28 cellular contexts compared by ENCODE assay signal in genomic region chr19:49395581-49396407, GRCh38. TPM values are rescaled to one million over a fixed set of nuclear protein-coding genes. Genes with fewer than 3 reads are reported as not detected.
DNase-seq lines count a peak whose midpoint lies in the region; ATAC-seq, FAIRE-seq and TF ChIP-seq lines count a peak whose summit lies in the region.
"Had no signal": no experiment of that assay in that cellular context is flagged by ENCODE, and none has a peak within 500 bp of the region (broad histone marks: within the 10 kb centered on the region; RNA-seq: fewer than 3 reads in every experiment).

No MANE protein-coding gene starts in this region.

- WGBS in HepG2 (ENCODE audit: low lambda C conversion rate): 29% methylated on average over 15 of the region's 15 CpGs
- WGBS in right lobe of liver (ENCODE audit: insufficient coverage, low coverage, low lambda C conversion rate, missing lambda C conversion rate): 64% methylated on average over 10 of the region's 15 CpGs

- H3K27ac ChIP-seq in HepG2 (ENCODE audit: extremely low read length, insufficient read depth, low read length) (no peak overlapping the region), right lobe of liver (no peak overlapping the region), left lung (peak overlapping the region; percentile 18 to 81)
- H3K27ac ChIP-seq: ovary, SJSA1, vagina, VCaP had no signal

- in situ Hi-C loops in HepG2 (cut with HindIII; ENCODE audit: extremely low pct_ligation_motif_present, low pct_unique_long_range_greater_than_20kb): no loop called here

- no peaks in the 10 kb centered on the region for H3K36me3 ChIP-seq in HepG2 (replicated peaks in 1 of 2; ENCODE audit: control insufficient read depth in 1 of 2, insufficient read depth in 2 of 2, low read length in 2 of 2)
- no peaks in the 10 kb centered on the region for H3K36me3 ChIP-seq in right lobe of liver
- H3K36me3 ChIP-seq in left lung: no peaks in the 10 kb centered on the region
- H3K36me3 ChIP-seq: HAP-1, ovary, SJSA1, vagina had no signal

- POLR2A ChIA-PET in HepG2 (lab: Yijun Ruan, JAX): no interaction called here

- no peak for FAIRE-seq in HepG2 (lab: Jason Lieb, UNC)
- FAIRE-seq: RCC 7860 had no signal

- no peak for TF ChIP-seq EP300 in HepG2 (IDR thresholded peaks at IDR 0.05; ENCODE audit: low read depth in 2 of 2, low read length in 2 of 2)
- TF ChIP-seq EP300 in HepG2 (CRISPR knock-in tag; IDR thresholded peaks at IDR 0.05; ENCODE audit: borderline replicate concordance): no peak

- ATAC-seq in HepG2: no peak
- ATAC-seq in right lobe of liver: no peak
- peak; percentile 80 for ATAC-seq in left lung
- no peak for ATAC-seq in HG03175 (IDR thresholded peaks at IDR 0.05; ENCODE audit: unreplicated experiment)
- ATAC-seq in HG03460 (IDR thresholded peaks at IDR 0.05; ENCODE audit: unreplicated experiment): no peak
- ATAC-seq in GM21723 (IDR thresholded peaks at IDR 0.05; ENCODE audit: unreplicated experiment): no peak
- ATAC-seq: sciatic nerve, T-helper 17 cell had no signal

- intact Hi-C loops in HepG2 (cut with micrococcal nuclease; ENCODE audit: unreplicated experiment) (no loop called here), right lobe of liver (cut with DNase I) (loop anchor here in 1 of 2 donors (5.0 kb wide), 1 partner anchor 42 kb away; no protein-coding TSS in a partner anchor), left lung (cut with DNase I) (no loop called here)

- no peak overlapping the region for H3K4me3 ChIP-seq in HepG2 (replicated peaks in 1 of 3; ENCODE audit: insufficient read depth in 1 of 3, low read depth in 2 of 3, low read length in 3 of 3)
- H3K4me3 ChIP-seq in right lobe of liver: no peak overlapping the region
- no peak overlapping the region for H3K4me3 ChIP-seq in left lung
- H3K4me3 ChIP-seq: HAP-1, ovary, SJSA1, vagina had no signal

- no peaks in the 10 kb centered on the region for H3K79me2 ChIP-seq in HepG2 (ENCODE audit: insufficient read depth, low read length)

- no peak overlapping the region for H3K9ac ChIP-seq in HepG2 (ENCODE audit: insufficient read depth, low read depth, low read length)

- DNase-seq in HepG2 (ENCODE audit: low spot score) (no peak), right lobe of liver (no peak), NCI-H82 (lab: John Stamatoyannopoulos, UW) (peak; percentile 96), left lung (peak; percentile 74 to 78)
- DNase-seq in activated CD4-positive, alpha-beta T cell treated with anti-CD3 and anti-CD28 coated beads for 48 hours: no peak
- DNase-seq: activated CD4-positive, alpha-beta T cell treated with anti-CD3 and anti-CD28 coated beads, Interleukin-2, amount 50 U/mL, for 48 hours; activated naive CD4-positive, alpha-beta T cell treated with Interleukin-2 at 50 U/mL for 16 hours; activated T-cell treated with anti-CD3 and anti-CD28 coated beads, Interleukin-2, amount 50 U/mL, for 1 hour; anterior cingulate cortex; central memory CD4-positive, alpha-beta T cell; foreskin melanocyte; hypothalamus; islet precursor cell; NCI-H1436; NCI-H226; T-helper 17 cell had no signal

- TF ChIP-seq POLR2A in HepG2 (IDR thresholded peaks at IDR 0.05; ENCODE audit: insufficient read depth in 1 of 2, low read depth in 2 of 2, low read length in 2 of 2): no peak
- no peak for TF ChIP-seq POLR2A in right lobe of liver (IDR thresholded peaks at IDR 0.05)

- H3K9me3 ChIP-seq in HepG2 (ENCODE audit: low read length): no peaks in the 10 kb centered on the region
- no peaks in the 10 kb centered on the region for H3K9me3 ChIP-seq in right lobe of liver
- no peaks in the 10 kb centered on the region for H3K9me3 ChIP-seq in left lung
- H3K9me3 ChIP-seq: HAP-1, ovary, SJSA1, vagina had no signal

- BruUV-seq in HepG2 (replicated peaks; lab: Mats Ljungman, UMichigan): no TSS peak

- H2AFZ ChIP-seq in HepG2 (ENCODE audit: low read length): no peak overlapping the region

- TF ChIP-seq RAD21 in HepG2 (CRISPR knock-in tag; IDR thresholded peaks at IDR 0.05): no peak

- TF ChIP-seq CTCF in HepG2 (CRISPR knock-in tag; IDR thresholded peaks at IDR 0.05) (no peak), right lobe of liver (IDR thresholded peaks at IDR 0.05) (no peak), left lung (IDR thresholded peaks at IDR 0.05) (no peak)

- no peak overlapping the region for H3K4me2 ChIP-seq in HepG2 (ENCODE audit: low read depth, low read length)

- H4K20me1 ChIP-seq in HepG2 (ENCODE audit: insufficient read depth, low read length): no peaks in the 10 kb centered on the region

- H3K27me3 ChIP-seq in HepG2 (ENCODE audit: control insufficient read depth in 1 of 2, insufficient read depth in 2 of 2, low read length in 2 of 2) (peaks cover 4 to 52% of the 10 kb centered on the region in 2 experiments; a peak in 4 of 5 replicates), right lobe of liver (peaks cover 0 to 5% of the 10 kb centered on the region in 2 donors), left lung (peaks cover 0 to 11% of the 10 kb centered on the region in 2 donors)
- H3K27me3 ChIP-seq: ovary, vagina had no signal

- CTCF ChIA-PET in HepG2 (lab: Yijun Ruan, JAX; ENCODE audit: low intra/inter-chr PET ratio, low total read pairs): no interaction called here

- H3K4me1 ChIP-seq in HepG2 (ENCODE audit: insufficient read depth, low read length) (0 out of 2 replicates have a peak, but pooled peaks cover 13% of the 10 kb centered on the region), right lobe of liver (no peaks in the 10 kb centered on the region), left lung (no peaks in the 10 kb centered on the region)
- H3K4me1 ChIP-seq: HAP-1, SJSA1, vagina had no signal

RNA-seq across cellular contexts. Expression of gene KASH5, which starts 7.7 kb away (rescaled TPM):
- total RNA-seq in HepG2 (2016; rRNA removed; fragmentation: Illumina TruSeq; extraction: Trizol): not detected in 2 replicates
- not detected in 2 replicates for total RNA-seq in HepG2 (2016; cell fraction: cytosol; rRNA removed; fragmentation: Illumina TruSeq; extraction: Trizol; ENCODE audit: low read depth)
- not detected in 2 replicates for total RNA-seq in HepG2 (2016; cell fraction: insoluble cytoplasmic fraction; rRNA removed; fragmentation: Illumina TruSeq; extraction: Trizol)
- total RNA-seq in HepG2 (2016; cell fraction: membrane; rRNA removed; fragmentation: Illumina TruSeq; extraction: Trizol): not detected in 2 replicates
- total RNA-seq in HepG2 (2016; cell fraction: nucleus; rRNA removed; fragmentation: Illumina TruSeq; extraction: Trizol): not detected in 2 replicates
- not detected in 2 replicates for polyA plus RNA-seq in HepG2 (2011; rRNA removed)
- not detected in 2 replicates for polyA plus RNA-seq in HepG2 (2011; cell fraction: cytosol; rRNA removed)
- polyA plus RNA-seq in HepG2 (2011; cell fraction: nucleus; rRNA removed): not detected in 2 replicates
- not detected in 2 replicates for polyA plus RNA-seq in HepG2 (2012)
- not detected in 2 replicates for polyA plus RNA-seq in HepG2 (2016; cell fraction: cytosol; fragmentation: Illumina TruSeq; extraction: Trizol; ENCODE audit: low read depth)
- polyA plus RNA-seq in HepG2 (2016; cell fraction: insoluble cytoplasmic fraction; fragmentation: Illumina TruSeq; extraction: Trizol; ENCODE audit: low read depth): not detected in 2 replicates
- not detected in 2 replicates for polyA plus RNA-seq in HepG2 (2016; cell fraction: membrane; fragmentation: Illumina TruSeq; extraction: Trizol; ENCODE audit: low read depth)
- polyA plus RNA-seq in HepG2 (2016; cell fraction: nucleus; fragmentation: Illumina TruSeq; extraction: Trizol; ENCODE audit: insufficient read depth, low read depth): not detected in 2 replicates
- polyA minus RNA-seq in HepG2 (2011; rRNA and poly(A)+ RNA removed; ENCODE audit: low replicate concordance): not detected in 2 replicates
- not detected in 2 replicates for polyA minus RNA-seq in HepG2 (2011; cell fraction: cytosol; rRNA and poly(A)+ RNA removed)
- polyA minus RNA-seq in HepG2 (2011; cell fraction: nucleus; rRNA and poly(A)+ RNA removed): not detected in 2 replicates
- under 1 TPM in 1 of 6 experiments, not detected in 5; 0.32 TPM for total RNA-seq in right lobe of liver
- total RNA-seq in left lung: 1 to 10 TPM in 1 of 2 donors, under 1 TPM in 1; 0.84 to 3.6 TPM
- total RNA-seq: myocyte, sciatic nerve, SJSA1, vagina had no signal

RNA-seq across cellular contexts. Expression of gene PTH2, which starts 27.4 kb away (rescaled TPM):
- total RNA-seq in HepG2 (2016; rRNA removed; fragmentation: Illumina TruSeq; extraction: Trizol): not detected in 2 replicates
- total RNA-seq in HepG2 (2016; cell fraction: cytosol; rRNA removed; fragmentation: Illumina TruSeq; extraction: Trizol; ENCODE audit: low read depth): not detected in 2 replicates
- not detected in 2 replicates for total RNA-seq in HepG2 (2016; cell fraction: insoluble cytoplasmic fraction; rRNA removed; fragmentation: Illumina TruSeq; extraction: Trizol)
- total RNA-seq in HepG2 (2016; cell fraction: membrane; rRNA removed; fragmentation: Illumina TruSeq; extraction: Trizol): not detected in 2 replicates
- total RNA-seq in HepG2 (2016; cell fraction: nucleus; rRNA removed; fragmentation: Illumina TruSeq; extraction: Trizol): not detected in 2 replicates
- polyA plus RNA-seq in HepG2 (2011; rRNA removed): not detected in 2 replicates
- polyA plus RNA-seq in HepG2 (2011; cell fraction: cytosol; rRNA removed): not detected in 2 replicates
- polyA plus RNA-seq in HepG2 (2011; cell fraction: nucleus; rRNA removed): not detected in 2 replicates
- not detected in 2 replicates for polyA plus RNA-seq in HepG2 (2012)
- polyA plus RNA-seq in HepG2 (2016; cell fraction: cytosol; fragmentation: Illumina TruSeq; extraction: Trizol; ENCODE audit: low read depth): not detected in 2 replicates
- polyA plus RNA-seq in HepG2 (2016; cell fraction: insoluble cytoplasmic fraction; fragmentation: Illumina TruSeq; extraction: Trizol; ENCODE audit: low read depth): not detected in 2 replicates
- not detected in 2 replicates for polyA plus RNA-seq in HepG2 (2016; cell fraction: membrane; fragmentation: Illumina TruSeq; extraction: Trizol; ENCODE audit: low read depth)
- polyA plus RNA-seq in HepG2 (2016; cell fraction: nucleus; fragmentation: Illumina TruSeq; extraction: Trizol; ENCODE audit: insufficient read depth, low read depth): not detected in 2 replicates
- polyA minus RNA-seq in HepG2 (2011; rRNA and poly(A)+ RNA removed; ENCODE audit: low replicate concordance): not detected in 2 replicates
- polyA minus RNA-seq in HepG2 (2011; cell fraction: cytosol; rRNA and poly(A)+ RNA removed): not detected in 2 replicates
- not detected in 2 replicates for polyA minus RNA-seq in HepG2 (2011; cell fraction: nucleus; rRNA and poly(A)+ RNA removed)
- not detected for total RNA-seq in right lobe of liver
- total RNA-seq in left lung: not detected
- total RNA-seq: epithelial cell of proximal tubule, myocyte, ovary, sciatic nerve, SJSA1, T-helper 17 cell, vagina had no signal
- polyA plus RNA-seq: ovary had no signal

RNA-seq across cellular contexts. Expression of gene GFY, which starts 29.4 kb away (rescaled TPM):
- total RNA-seq in HepG2 (2016; rRNA removed; fragmentation: Illumina TruSeq; extraction: Trizol) (not detected in 2 replicates), right lobe of liver (not detected), left lung (not detected)
- not detected in 2 replicates for total RNA-seq in HepG2 (2016; cell fraction: cytosol; rRNA removed; fragmentation: Illumina TruSeq; extraction: Trizol; ENCODE audit: low read depth)
- not detected in 2 replicates for total RNA-seq in HepG2 (2016; cell fraction: insoluble cytoplasmic fraction; rRNA removed; fragmentation: Illumina TruSeq; extraction: Trizol)
- total RNA-seq in HepG2 (2016; cell fraction: membrane; rRNA removed; fragmentation: Illumina TruSeq; extraction: Trizol): not detected in 2 replicates
- not detected in 2 replicates for total RNA-seq in HepG2 (2016; cell fraction: nucleus; rRNA removed; fragmentation: Illumina TruSeq; extraction: Trizol)
- polyA plus RNA-seq in HepG2 (2011; rRNA removed): not detected in 2 replicates
- polyA plus RNA-seq in HepG2 (2011; cell fraction: cytosol; rRNA removed): not detected in 2 replicates
- not detected in 2 replicates for polyA plus RNA-seq in HepG2 (2011; cell fraction: nucleus; rRNA removed)
- not detected in 2 replicates for polyA plus RNA-seq in HepG2 (2012)
- not detected in 2 replicates for polyA plus RNA-seq in HepG2 (2016; cell fraction: cytosol; fragmentation: Illumina TruSeq; extraction: Trizol; ENCODE audit: low read depth)
- not detected in 2 replicates for polyA plus RNA-seq in HepG2 (2016; cell fraction: insoluble cytoplasmic fraction; fragmentation: Illumina TruSeq; extraction: Trizol; ENCODE audit: low read depth)
- polyA plus RNA-seq in HepG2 (2016; cell fraction: membrane; fragmentation: Illumina TruSeq; extraction: Trizol; ENCODE audit: low read depth): not detected in 2 replicates
- not detected in 2 replicates for polyA plus RNA-seq in HepG2 (2016; cell fraction: nucleus; fragmentation: Illumina TruSeq; extraction: Trizol; ENCODE audit: insufficient read depth, low read depth)
- polyA minus RNA-seq in HepG2 (2011; rRNA and poly(A)+ RNA removed; ENCODE audit: low replicate concordance): not detected in 2 replicates
- not detected in 2 replicates for polyA minus RNA-seq in HepG2 (2011; cell fraction: cytosol; rRNA and poly(A)+ RNA removed)
- not detected in 2 replicates for polyA minus RNA-seq in HepG2 (2011; cell fraction: nucleus; rRNA and poly(A)+ RNA removed)
- total RNA-seq: epithelial cell of proximal tubule, myocyte, ovary, sciatic nerve, SJSA1, T-helper 17 cell, vagina had no signal
- polyA plus RNA-seq: ovary had no signal

RNA-seq across cellular contexts. Expression of gene DKKL1, which starts 32.1 kb away (rescaled TPM):
- total RNA-seq in HepG2 (2016; rRNA removed; fragmentation: Illumina TruSeq; extraction: Trizol): 0.31 TPM in 1 of 2 replicates, not detected in the other
- total RNA-seq in HepG2 (2016; cell fraction: cytosol; rRNA removed; fragmentation: Illumina TruSeq; extraction: Trizol; ENCODE audit: low read depth): not detected in 2 replicates
- 0.17 TPM in 1 of 2 replicates, not detected in the other for total RNA-seq in HepG2 (2016; cell fraction: insoluble cytoplasmic fraction; rRNA removed; fragmentation: Illumina TruSeq; extraction: Trizol)
- total RNA-seq in HepG2 (2016; cell fraction: membrane; rRNA removed; fragmentation: Illumina TruSeq; extraction: Trizol): not detected in 2 replicates
- not detected in 2 replicates for total RNA-seq in HepG2 (2016; cell fraction: nucleus; rRNA removed; fragmentation: Illumina TruSeq; extraction: Trizol)
- polyA plus RNA-seq in HepG2 (2011; rRNA removed): 0.30 and 0.33 TPM in 2 replicates
- 0.13 and 0.24 TPM in 2 replicates for polyA plus RNA-seq in HepG2 (2011; cell fraction: cytosol; rRNA removed)
- 0.16 and 0.45 TPM in 2 replicates for polyA plus RNA-seq in HepG2 (2011; cell fraction: nucleus; rRNA removed)
- polyA plus RNA-seq in HepG2 (2012): 0.29 TPM in 1 of 2 replicates, not detected in the other
- polyA plus RNA-seq in HepG2 (2016; cell fraction: cytosol; fragmentation: Illumina TruSeq; extraction: Trizol; ENCODE audit: low read depth): not detected in 2 replicates
- polyA plus RNA-seq in HepG2 (2016; cell fraction: insoluble cytoplasmic fraction; fragmentation: Illumina TruSeq; extraction: Trizol; ENCODE audit: low read depth): not detected in 2 replicates
- polyA plus RNA-seq in HepG2 (2016; cell fraction: membrane; fragmentation: Illumina TruSeq; extraction: Trizol; ENCODE audit: low read depth): not detected in 2 replicates
- 1.0 TPM in 1 of 2 replicates, not detected in the other for polyA plus RNA-seq in HepG2 (2016; cell fraction: nucleus; fragmentation: Illumina TruSeq; extraction: Trizol; ENCODE audit: insufficient read depth, low read depth)
- polyA minus RNA-seq in HepG2 (2011; rRNA and poly(A)+ RNA removed; ENCODE audit: low replicate concordance): not detected in 2 replicates
- not detected in 2 replicates for polyA minus RNA-seq in HepG2 (2011; cell fraction: cytosol; rRNA and poly(A)+ RNA removed)
- polyA minus RNA-seq in HepG2 (2011; cell fraction: nucleus; rRNA and poly(A)+ RNA removed): not detected in 2 replicates
- total RNA-seq in right lobe of liver: not detected
- 1 to 10 TPM in 1 of 2 donors, not detected in 1; 1.0 TPM for total RNA-seq in left lung
- total RNA-seq: epithelial cell of proximal tubule, T-helper 17 cell, vagina had no signal

RNA-seq across cellular contexts. Expression of gene TEAD2, which starts 33.6 kb away (rescaled TPM):
- 12.1 and 12.5 TPM in 2 replicates for total RNA-seq in HepG2 (2016; rRNA removed; fragmentation: Illumina TruSeq; extraction: Trizol)
- total RNA-seq in HepG2 (2016; cell fraction: cytosol; rRNA removed; fragmentation: Illumina TruSeq; extraction: Trizol; ENCODE audit: low read depth): 11.8 and 12.3 TPM in 2 replicates
- 9.2 and 11.2 TPM in 2 replicates for total RNA-seq in HepG2 (2016; cell fraction: insoluble cytoplasmic fraction; rRNA removed; fragmentation: Illumina TruSeq; extraction: Trizol)
- total RNA-seq in HepG2 (2016; cell fraction: membrane; rRNA removed; fragmentation: Illumina TruSeq; extraction: Trizol): 23.3 and 24.4 TPM in 2 replicates
- 7.1 and 8.2 TPM in 2 replicates for total RNA-seq in HepG2 (2016; cell fraction: nucleus; rRNA removed; fragmentation: Illumina TruSeq; extraction: Trizol)
- polyA plus RNA-seq in HepG2 (2011; rRNA removed): 10.4 and 10.8 TPM in 2 replicates
- polyA plus RNA-seq in HepG2 (2011; cell fraction: cytosol; rRNA removed): 9.2 and 9.3 TPM in 2 replicates
- polyA plus RNA-seq in HepG2 (2011; cell fraction: nucleus; rRNA removed): 10.2 and 11.2 TPM in 2 replicates
- 7.3 and 7.6 TPM in 2 replicates for polyA plus RNA-seq in HepG2 (2012)
- polyA plus RNA-seq in HepG2 (2016; cell fraction: cytosol; fragmentation: Illumina TruSeq; extraction: Trizol; ENCODE audit: low read depth): 15.6 and 17.1 TPM in 2 replicates
- 12.6 and 13.8 TPM in 2 replicates for polyA plus RNA-seq in HepG2 (2016; cell fraction: insoluble cytoplasmic fraction; fragmentation: Illumina TruSeq; extraction: Trizol; ENCODE audit: low read depth)
- 23.9 and 26.3 TPM in 2 replicates for polyA plus RNA-seq in HepG2 (2016; cell fraction: membrane; fragmentation: Illumina TruSeq; extraction: Trizol; ENCODE audit: low read depth)
- polyA plus RNA-seq in HepG2 (2016; cell fraction: nucleus; fragmentation: Illumina TruSeq; extraction: Trizol; ENCODE audit: insufficient read depth, low read depth): 13.0 and 14.8 TPM in 2 replicates
- polyA minus RNA-seq in HepG2 (2011; rRNA and poly(A)+ RNA removed; ENCODE audit: low replicate concordance): 22.0 and 36.3 TPM in 2 replicates
- 4.6 and 8.0 TPM in 2 replicates for polyA minus RNA-seq in HepG2 (2011; cell fraction: cytosol; rRNA and poly(A)+ RNA removed)
- 5.3 and 5.8 TPM in 2 replicates for polyA minus RNA-seq in HepG2 (2011; cell fraction: nucleus; rRNA and poly(A)+ RNA removed)
- total RNA-seq in right lobe of liver: 1 to 10 TPM; 3.3 to 8.9 (median 5.3) TPM
- 10 to 100 TPM; 36.3 to 50.5 TPM for total RNA-seq in left lung

Comparison
In these comparisons a context has a peak if more than half of its experiments do, and no peak if none do; other contexts are left out.
1. DNase-seq: peak in NCI-H82 (single experiment) and left lung (2 of 2); none in HepG2 (single experiment), right lobe of liver (0 of 3) and activated CD4-positive, alpha-beta T cell treated with anti-CD3 and anti-CD28 coated beads for 48 hours (single experiment).
2. H3K27ac ChIP-seq: peak in left lung (2 of 2); none in HepG2 (single experiment) and right lobe of liver (0 of 3).